In the genomic region with DNA sequence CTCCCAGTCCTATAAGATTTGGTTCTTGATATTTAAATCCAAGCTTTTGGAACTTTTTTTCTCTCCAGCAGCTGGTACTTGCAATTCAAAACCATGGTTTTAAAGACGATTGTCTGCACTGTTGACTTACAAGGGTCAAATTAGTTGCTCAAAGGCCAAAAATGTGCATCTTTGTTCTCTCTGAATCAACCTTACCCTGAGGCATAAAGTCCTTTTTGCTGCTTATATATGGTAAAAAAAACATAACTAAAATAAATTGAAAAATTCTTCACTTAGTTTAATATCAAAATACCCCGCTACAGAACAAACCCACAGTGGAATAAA, we compare ENCODE assay signal across 14 cellular contexts.
"Had no signal": no experiment of that assay in that cellular context is flagged by ENCODE, and none has a peak within 500 bp of the region (broad histone marks: within the 10 kb centered on the region; RNA-seq: fewer than 3 reads in every experiment).

No MANE protein-coding gene starts in this region.

- H3K9me3 ChIP-seq: thyroid gland, uterus had no signal

- H3K4me1 Mint-ChIP-seq: stimulated activated naive B cell treated with anti-CD40 and anti-IgM and Interleukin-4, amounts not matched to agents 10 μg/mL and 1 μg/mL and 100 μg/mL, for 72 hours had no signal

- H2AFZ ChIP-seq: parathyroid adenoma had no signal

- DNase-seq: activated naive CD4-positive, alpha-beta T cell treated with Interleukin-2 at 50 U/mL for 16 hours; activated T-cell treated with anti-CD3 and anti-CD28 coated beads for 4 hours; erythroblast; islet precursor cell; retina; stimulated activated CD4-positive, alpha-beta T cell treated with anti-CD3 and anti-CD28 coated beads, Interleukin-2, amount 100 ng/mL, for 48 hours; stimulated activated naive B cell treated with anti-CD40 and anti-IgM and Interleukin-4, amounts not matched to agents 10 μg/mL and 1 μg/mL and 100 μg/mL, for 72 hours; thyroid gland; uterus had no signal

- H3K27me3 Mint-ChIP-seq: stimulated activated naive B cell treated with anti-CD40 and anti-IgM and Interleukin-4, amounts not matched to agents 10 μg/mL and 1 μg/mL and 100 μg/mL, for 72 hours had no signal

- H3K27me3 ChIP-seq: thyroid gland, uterus had no signal

- H3K27ac ChIP-seq: parathyroid adenoma, thyroid gland, uterus had no signal

- H3K27ac Mint-ChIP-seq: stimulated activated naive B cell treated with anti-CD40 and anti-IgM and Interleukin-4, amounts not matched to agents 10 μg/mL and 1 μg/mL and 100 μg/mL, for 72 hours had no signal

- H3K9me3 Mint-ChIP-seq: stimulated activated naive B cell treated with anti-CD40 and anti-IgM and Interleukin-4, amounts not matched to agents 10 μg/mL and 1 μg/mL and 100 μg/mL, for 72 hours had no signal

- H3K79me2 ChIP-seq: parathyroid adenoma had no signal

- H3K9ac ChIP-seq: parathyroid adenoma had no signal

- H3K4me3 Mint-ChIP-seq: stimulated activated naive B cell treated with anti-CD40 and anti-IgM and Interleukin-4, amounts not matched to agents 10 μg/mL and 1 μg/mL and 100 μg/mL, for 72 hours had no signal

- H3K4me1 ChIP-seq: parathyroid adenoma, thyroid gland, uterus had no signal

- H3K36me3 Mint-ChIP-seq: stimulated activated naive B cell treated with anti-CD40 and anti-IgM and Interleukin-4, amounts not matched to agents 10 μg/mL and 1 μg/mL and 100 μg/mL, for 72 hours had no signal

- FAIRE-seq: astrocyte, colon had no signal

- H3K4me3 ChIP-seq: lung, thyroid gland, uterus had no signal

- H3K36me3 ChIP-seq: thyroid gland, uterus had no signal

- ATAC-seq: activated CD4-positive, CD25-positive, alpha-beta regulatory T cell treated with anti-CD3 and anti-CD28 coated beads, Interleukin-2, amount 50 U/mL, for 24 hours; stimulated activated naive B cell treated with anti-CD40 and anti-IgM and Interleukin-4, amounts not matched to agents 10 μg/mL and 1 μg/mL and 100 μg/mL, for 72 hours had no signal
